Comparison of ENCODE assay signal across 15 cellular contexts in the genomic region with DNA sequence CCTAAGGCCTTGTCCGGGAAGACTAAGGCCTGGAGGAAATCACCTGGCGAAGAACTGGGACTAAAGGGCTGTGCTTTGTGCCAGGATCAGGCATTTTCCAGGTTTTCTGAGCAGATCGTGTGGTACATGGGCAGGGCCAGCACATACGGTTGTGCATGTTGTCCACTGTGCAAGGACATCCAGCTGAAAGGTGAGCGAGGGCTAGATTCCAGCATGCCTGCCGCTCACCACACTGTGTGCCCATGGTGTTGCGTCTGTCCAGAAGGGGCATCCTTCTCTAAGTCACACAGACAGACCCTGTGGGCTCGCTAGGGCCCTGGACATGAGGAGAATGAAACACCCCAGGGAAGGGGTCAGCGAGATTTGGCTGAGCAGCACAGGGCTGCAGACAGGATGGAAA.
DNase-seq lines count a peak whose midpoint lies in the region; ATAC-seq, FAIRE-seq and TF ChIP-seq lines count a peak whose summit lies in the region.
"Had no signal": no experiment of that assay in that cellular context is flagged by ENCODE, and none has a peak within 500 bp of the region (broad histone marks: within the 10 kb centered on the region; RNA-seq: fewer than 3 reads in every experiment).

No MANE protein-coding gene starts in this region.

- no peaks in the 10 kb centered on the region for H3K9me2 ChIP-seq in Loucy (replicated peaks; ENCODE audit: low read depth, low read length)
- no peaks in the 10 kb centered on the region for H3K9me2 ChIP-seq in hepatocyte (replicated peaks; ENCODE audit: insufficient read depth)

- over 99% methylated on average over 9 of the region's 9 CpGs for WGBS in hepatocyte (ENCODE audit: low lambda C conversion rate, missing lambda C conversion rate)

- intact Hi-C loops in left ventricle myocardium inferior (cut with micrococcal nuclease) (no loop called here), Right ventricle myocardium inferior (cut with DNase I) (loop anchor here (5.0 to 10.0 kb wide), 2 partner anchors 131 to 288 kb away; a partner anchor contains a TSS)

- FAIRE-seq in urothelium cell line (lab: Jason Lieb, UNC) (peak; percentile 78), frontal cortex (lab: Jason Lieb, UNC) (no peak)
- FAIRE-seq: H54 had no signal

- H2AFZ ChIP-seq in Loucy (ENCODE audit: low read length) (no peak overlapping the region), hepatocyte (no peak overlapping the region)

- H3K9me3 ChIP-seq in left ventricle myocardium inferior (replicated peaks) (no peaks in the 10 kb centered on the region), Loucy (ENCODE audit: insufficient read depth, low read depth, low read length) (no peaks in the 10 kb centered on the region), hepatocyte (ENCODE audit: low read depth) (no peaks in the 10 kb centered on the region)

- no peak overlapping the region for H3K9ac ChIP-seq in Loucy (ENCODE audit: low read depth, low read length, poor library complexity, severe bottlenecking)

- H3K4me2 ChIP-seq in Loucy (ENCODE audit: low read depth, low read length, poor library complexity, severe bottlenecking) (no peak overlapping the region), hepatocyte (no peak overlapping the region)

- H3K27ac ChIP-seq in left ventricle myocardium inferior (replicated peaks) (peak overlapping the region; percentile 36), hepatocyte (peak overlapping the region; percentile 68)

- H3K27me3 ChIP-seq in left ventricle myocardium inferior (ENCODE audit: low read depth) (no peaks in the 10 kb centered on the region), Loucy (ENCODE audit: insufficient read depth, low read length, poor library complexity, severe bottlenecking) (no peaks in the 10 kb centered on the region), hepatocyte (peaks cover 12% of the 10 kb centered on the region)

- H3K4me1 ChIP-seq in left ventricle myocardium inferior (peaks cover 66% of the 10 kb centered on the region), Loucy (ENCODE audit: insufficient read depth, low read length, poor library complexity, severe bottlenecking) (peaks cover 30% of the 10 kb centered on the region), hepatocyte (ENCODE audit: insufficient read depth) (peaks cover 30% of the 10 kb centered on the region)

- DNase-seq in left ventricle myocardium inferior, result no peak
- DNase-seq in Right ventricle myocardium inferior (ENCODE audit: missing footprints), result no peak
- no peak for DNase-seq in hepatocyte (ENCODE audit: low spot score)
- DNase-seq in urothelium cell line (ENCODE audit: low spot score), result no peak
- DNase-seq in frontal cortex (ENCODE audit: low spot score in 2 of 2), result no peak
- DNase-seq in NCI-H510A treated with DMSO at 0.1 percent for 48 hours (lab: John Stamatoyannopoulos, UW), result no peak
- DNase-seq: EL, HFFc6, KBM-7, NCI-H1436 treated with DMSO at 0.1 percent for 48 hours, NCI-H1930, NCI-H748 treated with DMSO at 0.1 percent for 48 hours had no signal

- no peaks in the 10 kb centered on the region for H3K36me3 ChIP-seq in left ventricle myocardium inferior
- no peaks in the 10 kb centered on the region for H3K36me3 ChIP-seq in Loucy (ENCODE audit: insufficient read depth, low read length)
- no peaks in the 10 kb centered on the region for H3K36me3 ChIP-seq in hepatocyte (replicated peaks; ENCODE audit: insufficient read depth, low read depth)

- H3K4me3 ChIP-seq in left ventricle myocardium inferior (no peak overlapping the region), Loucy (ENCODE audit: low read length, poor library complexity, severe bottlenecking) (no peak overlapping the region), hepatocyte (no peak overlapping the region)

- TF ChIP-seq CTCF in left ventricle myocardium inferior (IDR thresholded peaks at IDR 0.05; ENCODE audit: borderline replicate concordance) (no peak), Loucy (conservative IDR thresholded peaks at IDR 0.05; ENCODE audit: low read length) (0 out of 2 replicates have a peak, but pooled peaks have one; percentile 19), hepatocyte (IDR thresholded peaks at IDR 0.05; ENCODE audit: poor library complexity) (no peak)

- ATAC-seq in Right ventricle myocardium inferior, result no peak
- no peak for ATAC-seq in GM18907 (IDR thresholded peaks at IDR 0.05; ENCODE audit: unreplicated experiment)

- peaks cover 12% of the 10 kb centered on the region; the same call in 1 of the 2 replicates for H3F3A ChIP-seq in Loucy (ENCODE audit: low read depth)

- no peaks in the 10 kb centered on the region for H4K20me1 ChIP-seq in Loucy (ENCODE audit: insufficient read depth, low read length, poor library complexity, severe bottlenecking)
- no peaks in the 10 kb centered on the region for H4K20me1 ChIP-seq in hepatocyte (ENCODE audit: insufficient read depth, poor library complexity, severe bottlenecking)

- H3K79me2 ChIP-seq in Loucy (ENCODE audit: insufficient read depth, low read length) (no peaks in the 10 kb centered on the region), hepatocyte (no peaks in the 10 kb centered on the region)
